Comparison of ENCODE assay signal across 15 cellular contexts in genomic region chr20:47989957-47990356, GRCh38.
DNase-seq lines count a peak whose midpoint lies in the region; ATAC-seq, FAIRE-seq and TF ChIP-seq lines count a peak whose summit lies in the region.
"Had no signal": no experiment of that assay in that cellular context is flagged by ENCODE, and none has a peak within 500 bp of the region (broad histone marks: within the 10 kb centered on the region; RNA-seq: fewer than 3 reads in every experiment).

No MANE protein-coding gene starts in this region.

- H3K36me3 ChIP-seq in right atrium auricular region: no peaks in the 10 kb centered on the region
- no peaks in the 10 kb centered on the region for H3K36me3 ChIP-seq in kidney (ENCODE audit: control insufficient read depth in 1 of 2, insufficient read depth in 2 of 2, low read length in 2 of 2)
- H3K36me3 ChIP-seq: tibial nerve had no signal

- H3K9ac ChIP-seq in kidney (ENCODE audit: low read length in 2 of 2): no peak overlapping the region

- CTCF ChIA-PET in RWPE1 (lab: Yijun Ruan, JAX): interaction anchor here (0.6 kb wide), 1 partner anchor 374 kb away, joined by 5 read pairs; no protein-coding TSS in a partner anchor

- no peak overlapping the region for H3K27ac ChIP-seq in right atrium auricular region
- H3K27ac ChIP-seq in RWPE1: peak overlapping the region; percentile 58
- H3K27ac ChIP-seq in kidney (ENCODE audit: low read depth in 2 of 2, low read length in 2 of 2): no peak overlapping the region
- H3K27ac ChIP-seq: tibial nerve had no signal

- no peak for DNase-seq in Right ventricle myocardium inferior (ENCODE audit: missing footprints)
- DNase-seq in right atrium auricular region (ENCODE audit: low spot score): no peak
- DNase-seq in RWPE1 (ENCODE audit: low spot score): peak; percentile 56
- peak; percentile 42 for DNase-seq in kidney glomerular epithelial cell (lab: John Stamatoyannopoulos, UW)
- no peak for DNase-seq in foreskin melanocyte
- DNase-seq in T-helper 9 cell: no peak
- no peak for DNase-seq in stimulated activated CD4-positive, alpha-beta T cell treated with anti-CD3 and anti-CD28 coated beads, Interleukin-4, amount 100 ng/mL, for 24 hours
- no peak for DNase-seq in kidney
- DNase-seq: activated CD4-positive, alpha-beta T cell treated with anti-CD3 and anti-CD28 coated beads for 48 hours; activated T-cell treated with anti-CD3 and anti-CD28 coated beads, Interleukin-2, amount 50 U/mL, for 72 hours; posterior cingulate gyrus; stimulated activated CD8-positive, alpha-beta memory T cell treated with anti-CD3 and anti-CD28 coated beads, Interleukin-4, amount 100 ng/mL, for 48 hours had no signal

- POLR2A ChIA-PET in RWPE1 (lab: Yijun Ruan, JAX; ENCODE audit: low non-redundant PET): no interaction called here

- TF ChIP-seq CTCF in right atrium auricular region (IDR thresholded peaks at IDR 0.05) (no peak), RWPE1 (conservative IDR thresholded peaks at IDR 0.05; ENCODE audit: low read depth) (no peak), kidney (IDR thresholded peaks at IDR 0.05; ENCODE audit: borderline replicate concordance, extremely low read depth, insufficient read depth) (no peak)

- intact Hi-C loops in Right ventricle myocardium inferior (cut with DNase I) (no loop called here), kidney (cut with DNase I) (no loop called here)

- H3K9me3 ChIP-seq in right atrium auricular region (peaks cover 0 to 6% of the 10 kb centered on the region in 2 donors), kidney (ENCODE audit: control insufficient read depth in 1 of 2, low read length in 2 of 2) (peaks cover 0 to 3% of the 10 kb centered on the region in 2 donors)

- FAIRE-seq in kidney (lab: Jason Lieb, UNC): no peak
- FAIRE-seq: GM12891, HepG2 had no signal

- peak; percentile 37 for ATAC-seq in Right ventricle myocardium inferior
- ATAC-seq: activated T-cell treated with anti-CD3 and anti-CD28 coated beads, Interleukin-2, amount 50 U/mL, for 72 hours; HepG2 had no signal

- H3K4me1 ChIP-seq in right atrium auricular region (no peaks in the 10 kb centered on the region), kidney (ENCODE audit: control insufficient read depth in 1 of 2, insufficient read depth in 1 of 2, low read depth in 1 of 2, low read length in 2 of 2) (no peaks in the 10 kb centered on the region)
- H3K4me1 ChIP-seq: tibial nerve had no signal

- no peak overlapping the region for H3K4me3 ChIP-seq in right atrium auricular region
- H3K4me3 ChIP-seq in kidney (ENCODE audit: low read length in 2 of 2): no peak overlapping the region
- H3K4me3 ChIP-seq: tibial nerve had no signal

- H3K27me3 ChIP-seq in right atrium auricular region: no peaks in the 10 kb centered on the region
- H3K27me3 ChIP-seq: tibial nerve had no signal

Comparison
In these comparisons a context has a peak if more than half of its experiments do, and no peak if none do; other contexts are left out.
1. DNase-seq: peak in RWPE1 (single experiment) and kidney glomerular epithelial cell (single experiment); none in Right ventricle myocardium inferior (single experiment), right atrium auricular region (single experiment), foreskin melanocyte (single experiment), T-helper 9 cell (single experiment), stimulated activated CD4-positive, alpha-beta T cell treated with anti-CD3 and anti-CD28 coated beads, Interleukin-4, amount 100 ng/mL, for 24 hours (single experiment) and kidney (single experiment).